In the genomic region with DNA sequence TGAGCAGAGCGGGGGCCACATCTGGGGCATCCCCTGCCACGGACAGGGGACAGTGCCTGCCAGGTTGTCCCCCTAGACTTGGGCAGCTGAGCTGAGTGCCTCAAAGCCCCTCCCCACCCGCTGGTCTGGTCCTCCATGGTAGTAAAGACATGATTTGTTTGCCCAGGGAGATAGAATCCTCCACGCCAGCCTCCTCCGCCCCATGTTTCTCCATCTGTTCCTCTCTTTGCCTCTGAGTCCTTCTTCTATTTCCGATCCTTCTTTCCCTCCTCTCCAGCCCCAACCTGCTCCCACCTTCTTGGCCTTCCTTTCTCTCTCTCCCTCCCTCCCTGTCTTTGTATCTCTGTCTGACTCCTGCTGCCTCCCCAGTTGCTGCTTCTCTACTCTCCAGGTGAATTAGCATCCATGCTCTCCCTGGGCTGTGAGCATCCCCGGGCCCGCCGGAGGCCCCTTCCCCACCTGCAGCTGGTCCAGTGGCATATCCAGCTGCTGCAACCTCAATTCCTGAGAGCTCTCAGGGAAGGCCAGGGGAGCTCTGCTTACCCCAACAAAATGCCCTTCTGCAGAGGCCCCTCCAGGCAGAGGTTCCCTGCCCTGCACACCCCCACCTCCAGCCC, we compare ENCODE assay signal across 22 cellular contexts. TPM values are rescaled to one million over a fixed set of nuclear protein-coding genes. Genes with fewer than 3 reads are reported as not detected.
DNase-seq lines count a peak whose midpoint lies in the region; ATAC-seq and TF ChIP-seq lines count a peak whose summit lies in the region.
"Had no signal": no experiment of that assay in that cellular context is flagged by ENCODE, and none has a peak within 500 bp of the region (broad histone marks: within the 10 kb centered on the region; RNA-seq: fewer than 3 reads in every experiment).

No MANE protein-coding gene starts in this region.

- intact Hi-C loops in psoas muscle (cut with DNase I): no loop called here

- peaks cover 11% of the 10 kb centered on the region for H3K4me1 ChIP-seq in endodermal cell (ENCODE audit: control insufficient read depth, insufficient read depth, low read length)
- H3K4me1 ChIP-seq in psoas muscle: no peaks in the 10 kb centered on the region
- H3K4me1 ChIP-seq: BE2C had no signal

- H3K9me3 ChIP-seq in endodermal cell (ENCODE audit: control insufficient read depth, low read length) (no peaks in the 10 kb centered on the region), psoas muscle (no peaks in the 10 kb centered on the region)
- H3K9me3 ChIP-seq: BE2C, ovary had no signal

- H3K4me3 Mint-ChIP-seq in endodermal cell (no peak overlapping the region), neural crest cell (no peak overlapping the region)
- H3K4me3 Mint-ChIP-seq: activated CD4-positive, alpha-beta T cell treated with anti-CD3 and anti-CD28 coated beads for 36 hours; type B pancreatic cell had no signal

- no peaks in the 10 kb centered on the region for H3K36me3 ChIP-seq in endodermal cell (ENCODE audit: control insufficient read depth, insufficient read depth, low read length)
- no peaks in the 10 kb centered on the region for H3K36me3 ChIP-seq in psoas muscle (ENCODE audit: insufficient read depth in 1 of 2, low read depth in 1 of 2)
- H3K36me3 ChIP-seq: BE2C, cardiac muscle cell, ovary had no signal

- no peak overlapping the region for H3K9ac ChIP-seq in endodermal cell (ENCODE audit: extremely low read depth, low read length, poor library complexity, severe bottlenecking)

- peak overlapping the region; percentile 54 for H3K27ac ChIP-seq in endodermal cell (ENCODE audit: low read depth, low read length)
- no peak overlapping the region for H3K27ac ChIP-seq in psoas muscle
- H3K27ac ChIP-seq: cardiac muscle cell, ovary had no signal

- H3K27ac Mint-ChIP-seq in endodermal cell: no peak overlapping the region
- H3K27ac Mint-ChIP-seq in neural crest cell (ENCODE audit: unreplicated experiment): peak overlapping the region; percentile 50
- H3K27ac Mint-ChIP-seq: activated CD4-positive, alpha-beta T cell treated with anti-CD3 and anti-CD28 coated beads for 36 hours; type B pancreatic cell had no signal

- TF ChIP-seq CTCF in endodermal cell (conservative IDR thresholded peaks at IDR 0.05) (no peak), neural crest cell (conservative IDR thresholded peaks at IDR 0.05) (no peak), psoas muscle (IDR thresholded peaks at IDR 0.05) (no peak)

- H3K4me3 ChIP-seq in endodermal cell (ENCODE audit: low read length) (no peak overlapping the region), psoas muscle (no peak overlapping the region)
- H3K4me3 ChIP-seq: cardiac muscle cell, K562, ovary had no signal

- 81 to 89% methylated on average over 4 to 9 of the region's 9 CpGs for WGBS in endodermal cell (ENCODE audit: insufficient coverage in 1 of 2, insufficient read length in 1 of 2), 2 experiments
- 70 to 78% (median 75%) methylated on average over 9 of the region's 9 CpGs for WGBS in psoas muscle, 3 donors

- ATAC-seq in GM18517 (IDR thresholded peaks at IDR 0.05; ENCODE audit: unreplicated experiment) (no peak), GM21367 (IDR thresholded peaks at IDR 0.05; ENCODE audit: unreplicated experiment) (no peak), psoas muscle (no peak)
- ATAC-seq: activated CD4-positive, alpha-beta T cell treated with anti-CD3 and anti-CD28 coated beads for 36 hours; left ventricle myocardium superior; stimulated activated naive CD8-positive, alpha-beta T cell treated with anti-CD3 and anti-CD28 coated beads, Interleukin-15, Interleukin-2, amounts not matched to agents 100 U/mL and 50 U/mL, for 24 hours had no signal

- H3K9me3 Mint-ChIP-seq in endodermal cell (no peaks in the 10 kb centered on the region), neural crest cell (no peaks in the 10 kb centered on the region)
- H3K9me3 Mint-ChIP-seq: type B pancreatic cell had no signal

- H3K27me3 Mint-ChIP-seq in endodermal cell (ENCODE audit: insufficient read depth) (no peaks in the 10 kb centered on the region), neural crest cell (ENCODE audit: low read depth) (no peaks in the 10 kb centered on the region)

- H3K27me3 ChIP-seq in endodermal cell (ENCODE audit: control insufficient read depth, insufficient read depth, low read length, poor library complexity, severe bottlenecking) (no peaks in the 10 kb centered on the region), psoas muscle (ENCODE audit: insufficient read depth in 3 of 3, low read length in 2 of 3) (peaks cover 0 to 4% (median 0%) of the 10 kb centered on the region in 3 donors)
- H3K27me3 ChIP-seq: BE2C, cardiac muscle cell, ovary had no signal

- H3K4me1 Mint-ChIP-seq in endodermal cell (peaks cover 10% of the 10 kb centered on the region), neural crest cell (peaks cover 35% of the 10 kb centered on the region)

- peak; percentile 67 for DNase-seq in NCI-H82 (lab: John Stamatoyannopoulos, UW)
- DNase-seq in NCI-H82 treated with DMSO at 0.1 percent for 48 hours (lab: John Stamatoyannopoulos, UW; ENCODE audit: unreplicated experiment): no peak
- DNase-seq in endodermal cell: no peak
- DNase-seq in neural crest cell (ENCODE audit: low read depth, low spot score): no peak
- DNase-seq in psoas muscle: no peak
- DNase-seq in stimulated activated CD4-positive, alpha-beta T cell treated with anti-CD3 and anti-CD28 coated beads, Interleukin-2, amount 100 ng/mL, for 48 hours: no peak
- DNase-seq: 8988T; activated CD4-positive, alpha-beta T cell treated with anti-CD3 and anti-CD28 coated beads for 36 hours; BE2C; erythroblast; GF-D8; left ventricle myocardium superior; MV-4-11; NCI-H1930; stimulated activated CD4-positive, alpha-beta T cell treated with anti-CD3 and anti-CD28 coated beads, Interleukin-1b, Interleukin-23, amount 100 ng/mL, for 48 hours; stimulated activated naive CD8-positive, alpha-beta T cell treated with anti-CD3 and anti-CD28 coated beads, Interleukin-15, Interleukin-2, amounts not matched to agents 100 U/mL and 50 U/mL, for 24 hours had no signal

- H3K36me3 Mint-ChIP-seq in endodermal cell (ENCODE audit: low read depth) (no peaks in the 10 kb centered on the region), neural crest cell (ENCODE audit: low read depth) (no peaks in the 10 kb centered on the region)
- H3K36me3 Mint-ChIP-seq: type B pancreatic cell had no signal

RNA-seq across cellular contexts. Expression of gene CPNE5, which starts 45.8 kb away (rescaled TPM):
- total RNA-seq in endodermal cell: under 1 TPM; 0.26 to 0.42 TPM
- polyA plus RNA-seq in endodermal cell (2013, experiment 1 of 2): 1.4 TPM
- polyA plus RNA-seq in endodermal cell (2013, experiment 2 of 2): 1.6 TPM
- 0.54 and 1.0 TPM in 2 replicates for total RNA-seq in neural crest cell
- 1 to 10 TPM in 2 of 4 donors, under 1 TPM in 2; 0.27 to 1.1 (median 0.72) TPM for total RNA-seq in psoas muscle
- polyA plus RNA-seq in psoas muscle: 1 to 10 TPM in 1 of 3 donors, under 1 TPM in 2; 0.03 to 1.7 (median 0.10) TPM
